20 cellular contexts compared by ENCODE assay signal in the genomic region with DNA sequence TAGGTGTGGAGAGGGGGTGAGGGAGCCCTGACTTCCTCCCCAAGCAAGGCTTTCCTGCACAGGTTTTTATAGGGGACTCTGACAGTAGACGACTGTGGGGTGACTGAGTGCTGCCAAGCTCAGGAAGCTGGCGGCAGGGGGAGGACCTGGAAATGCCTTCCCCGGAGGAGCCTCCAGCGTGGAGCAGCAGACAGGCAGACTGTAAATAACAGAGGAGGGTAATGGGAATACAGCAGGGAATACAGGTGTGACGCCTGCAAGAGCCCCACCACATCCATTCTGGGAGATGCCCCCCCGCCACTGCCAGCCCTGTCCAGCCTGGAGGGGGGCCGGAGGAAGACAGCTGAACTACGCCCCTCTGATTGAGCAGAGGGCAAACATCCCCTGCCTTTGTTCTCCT.
DNase-seq lines count a peak whose midpoint lies in the region; ATAC-seq and TF ChIP-seq lines count a peak whose summit lies in the region.
"Had no signal": no experiment of that assay in that cellular context is flagged by ENCODE, and none has a peak within 500 bp of the region (broad histone marks: within the 10 kb centered on the region; RNA-seq: fewer than 3 reads in every experiment).

No MANE protein-coding gene starts in this region.

- H2AK5ac ChIP-seq in neuronal stem cell (ENCODE audit: low read depth, low read length), result peak overlapping the region; percentile 50

- H3K18ac ChIP-seq in neuronal stem cell (ENCODE audit: low read length), result peak overlapping the region; percentile 44

- H3K4me1 ChIP-seq in GM23338 (ENCODE audit: insufficient read depth), result no peaks in the 10 kb centered on the region
- peaks cover 0 to 11% of the 10 kb centered on the region in 2 donors for H3K4me1 ChIP-seq in neuronal stem cell (ENCODE audit: control insufficient read depth in 2 of 2, insufficient read depth in 1 of 2, low read depth in 1 of 2, low read length in 2 of 2)
- H3K4me1 ChIP-seq: BLaER1, Caco-2 had no signal

- H3K4me3 Mint-ChIP-seq in GM23338, result no peak overlapping the region
- no peak overlapping the region for H3K4me3 Mint-ChIP-seq in stimulated activated memory B cell treated with anti-CD40 and anti-IgM and Interleukin-4, amounts not matched to agents 10 μg/mL and 1 μg/mL and 100 μg/mL, for 72 hours
- H3K4me3 Mint-ChIP-seq in activated CD8-positive, alpha-beta memory T cell treated with anti-CD3 and anti-CD28 coated beads, Interleukin-2, amount 10 ng/mL, durations not matched to agents 7 days and 5 days, result no peak overlapping the region
- H3K4me3 Mint-ChIP-seq: B cell; CD4-positive, CD25-positive, alpha-beta regulatory T cell; CD8-positive, alpha-beta T cell; H9 had no signal

- H3K4me2 ChIP-seq in GM23338, result no peak overlapping the region
- no peak overlapping the region for H3K4me2 ChIP-seq in neuronal stem cell (ENCODE audit: insufficient read depth, low read length, poor library complexity, severe bottlenecking)
- H3K4me2 ChIP-seq: BLaER1 had no signal

- H3K4ac ChIP-seq in neuronal stem cell (ENCODE audit: low read length), result no peak overlapping the region

- H3K9me2 ChIP-seq in GM23338 (ENCODE audit: insufficient read depth), result no peaks in the 10 kb centered on the region

- CTCF ChIA-PET in activated CD8-positive, alpha-beta memory T cell treated with anti-CD3 and anti-CD28 coated beads, Interleukin-2, amount 10 ng/mL, durations not matched to agents 7 days and 5 days (lab: Charles Lee), result no interaction called here

- H4K91ac ChIP-seq in neuronal stem cell (ENCODE audit: low read depth, low read length, poor library complexity), result no peak overlapping the region

- H3K79me2 ChIP-seq in GM23338 (replicated peaks; ENCODE audit: insufficient read depth), result no peaks in the 10 kb centered on the region

- peak overlapping the region; percentile 72 for H3K14ac ChIP-seq in neuronal stem cell (ENCODE audit: low read length)

- no peaks in the 10 kb centered on the region for H3K9me3 Mint-ChIP-seq in GM23338
- H3K9me3 Mint-ChIP-seq in stimulated activated memory B cell treated with anti-CD40 and anti-IgM and Interleukin-4, amounts not matched to agents 10 μg/mL and 1 μg/mL and 100 μg/mL, for 72 hours, result no peaks in the 10 kb centered on the region
- H3K9me3 Mint-ChIP-seq in activated CD8-positive, alpha-beta memory T cell treated with anti-CD3 and anti-CD28 coated beads, Interleukin-2, amount 10 ng/mL, durations not matched to agents 7 days and 5 days (ENCODE audit: low read depth), result no peaks in the 10 kb centered on the region
- H3K9me3 Mint-ChIP-seq: CD8-positive, alpha-beta T cell; H9 had no signal

- H3K36me3 Mint-ChIP-seq in GM23338 (ENCODE audit: low read depth), result no peaks in the 10 kb centered on the region
- H3K36me3 Mint-ChIP-seq in stimulated activated memory B cell treated with anti-CD40 and anti-IgM and Interleukin-4, amounts not matched to agents 10 μg/mL and 1 μg/mL and 100 μg/mL, for 72 hours, result no peaks in the 10 kb centered on the region
- H3K36me3 Mint-ChIP-seq in activated CD8-positive, alpha-beta memory T cell treated with anti-CD3 and anti-CD28 coated beads, Interleukin-2, amount 10 ng/mL, durations not matched to agents 7 days and 5 days, result no peaks in the 10 kb centered on the region
- H3K36me3 Mint-ChIP-seq: CD4-positive, CD25-positive, alpha-beta regulatory T cell; CD8-positive, alpha-beta T cell had no signal

- no CpG with 5 or more reads among the region's 8 CpGs for WGBS in neuronal stem cell (ENCODE audit: extremely low coverage in 2 of 2, insufficient read length in 2 of 2, insufficient replicate concordance in 1 of 2), 2 donors

- no peak overlapping the region for H3K9ac ChIP-seq in neuronal stem cell (ENCODE audit: low read depth, low read length, poor library complexity)
- H3K9ac ChIP-seq: BLaER1 had no signal

- H3K4me3 ChIP-seq in GM23338, result no peak overlapping the region
- no peak overlapping the region for H3K4me3 ChIP-seq in neuronal stem cell (ENCODE audit: low read length in 2 of 2)
- H3K4me3 ChIP-seq: BLaER1 had no signal

- ATAC-seq in GM23338, result no peak
- ATAC-seq in stimulated activated memory B cell treated with anti-CD40 and anti-IgM and Interleukin-4, amounts not matched to agents 10 μg/mL and 1 μg/mL and 100 μg/mL, for 72 hours, result peak; percentile 20
- no peak for ATAC-seq in activated CD8-positive, alpha-beta memory T cell treated with anti-CD3 and anti-CD28 coated beads, Interleukin-2, amount 10 ng/mL, durations not matched to agents 7 days and 5 days
- ATAC-seq: CD8-positive, alpha-beta T cell; HCT116 had no signal

- H3K27me3 Mint-ChIP-seq in GM23338 (ENCODE audit: insufficient read depth, low read depth, poor library complexity), result peaks cover 8% of the 10 kb centered on the region
- no peaks in the 10 kb centered on the region for H3K27me3 Mint-ChIP-seq in stimulated activated memory B cell treated with anti-CD40 and anti-IgM and Interleukin-4, amounts not matched to agents 10 μg/mL and 1 μg/mL and 100 μg/mL, for 72 hours
- H3K27me3 Mint-ChIP-seq in activated CD8-positive, alpha-beta memory T cell treated with anti-CD3 and anti-CD28 coated beads, Interleukin-2, amount 10 ng/mL, durations not matched to agents 7 days and 5 days, result no peaks in the 10 kb centered on the region
- H3K27me3 Mint-ChIP-seq: B cell; CD4-positive, CD25-positive, alpha-beta regulatory T cell had no signal

- H2BK5ac ChIP-seq in neuronal stem cell (ENCODE audit: low read length), result no peak overlapping the region

- H3K27ac ChIP-seq in GM23338 (ENCODE audit: low read depth), result no peak overlapping the region
- no peak overlapping the region for H3K27ac ChIP-seq in neuronal stem cell (replicated peaks; ENCODE audit: low read length)
- H3K27ac ChIP-seq: 22Rv1, BLaER1, C4-2B had no signal

- H3K79me1 ChIP-seq in neuronal stem cell (ENCODE audit: low read depth, low read length), result no peaks in the 10 kb centered on the region

- H3K36me3 ChIP-seq in GM23338 (ENCODE audit: insufficient read depth) (no peaks in the 10 kb centered on the region), neuronal stem cell (replicated peaks in 1 of 2; ENCODE audit: control insufficient read depth in 2 of 2, insufficient read depth in 2 of 2, low read length in 2 of 2) (no peaks in the 10 kb centered on the region)
- H3K36me3 ChIP-seq: BLaER1 had no signal

- H3K9me3 ChIP-seq in neuronal stem cell (replicated peaks in 1 of 2; ENCODE audit: control insufficient read depth in 2 of 2, insufficient read depth in 1 of 2, low read depth in 1 of 2, low read length in 2 of 2), result no peaks in the 10 kb centered on the region
- H3K9me3 ChIP-seq: BLaER1, Caco-2 had no signal

- no peaks in the 10 kb centered on the region for H4K20me1 ChIP-seq in GM23338 (replicated peaks; ENCODE audit: insufficient read depth)
- H4K20me1 ChIP-seq: BLaER1 had no signal

- no peak overlapping the region for H4K8ac ChIP-seq in neuronal stem cell (ENCODE audit: low read depth, low read length)

- no peak overlapping the region for H3K27ac Mint-ChIP-seq in GM23338
- H3K27ac Mint-ChIP-seq in stimulated activated memory B cell treated with anti-CD40 and anti-IgM and Interleukin-4, amounts not matched to agents 10 μg/mL and 1 μg/mL and 100 μg/mL, for 72 hours, result no peak overlapping the region
- H3K27ac Mint-ChIP-seq in activated CD8-positive, alpha-beta memory T cell treated with anti-CD3 and anti-CD28 coated beads, Interleukin-2, amount 10 ng/mL, durations not matched to agents 7 days and 5 days, result no peak overlapping the region
- H3K27ac Mint-ChIP-seq: B cell; CD4-positive, CD25-positive, alpha-beta regulatory T cell; CD8-positive, alpha-beta T cell had no signal

- TF ChIP-seq CTCF in GM23338 (conservative IDR thresholded peaks at IDR 0.05; ENCODE audit: low read depth in 2 of 2), result no peak

- H3K23ac ChIP-seq in neuronal stem cell (ENCODE audit: low read depth, low read length, poor library complexity), result no peak overlapping the region

- H3K27me3 ChIP-seq in GM23338 (ENCODE audit: insufficient read depth), result no peaks in the 10 kb centered on the region
- H3K27me3 ChIP-seq in neuronal stem cell (ENCODE audit: control insufficient read depth in 3 of 3, insufficient read depth in 3 of 3, low read depth in 1 of 3, low read length in 3 of 3), result peaks cover 0 to 3% (median 0%) of the 10 kb centered on the region in 3 experiments
- H3K27me3 ChIP-seq: BLaER1 had no signal

- H2AFZ ChIP-seq in GM23338 (0 out of 2 replicates have a peak overlapping the region, but pooled peaks have one; percentile 32), neuronal stem cell (ENCODE audit: low read length) (no peak overlapping the region)

- peaks cover 7% of the 10 kb centered on the region for H3K4me1 Mint-ChIP-seq in GM23338
- H3K4me1 Mint-ChIP-seq in stimulated activated memory B cell treated with anti-CD40 and anti-IgM and Interleukin-4, amounts not matched to agents 10 μg/mL and 1 μg/mL and 100 μg/mL, for 72 hours, result no peaks in the 10 kb centered on the region
- no peaks in the 10 kb centered on the region for H3K4me1 Mint-ChIP-seq in activated CD8-positive, alpha-beta memory T cell treated with anti-CD3 and anti-CD28 coated beads, Interleukin-2, amount 10 ng/mL, durations not matched to agents 7 days and 5 days
- H3K4me1 Mint-ChIP-seq: B cell; CD4-positive, CD25-positive, alpha-beta regulatory T cell had no signal

- no peaks in the 10 kb centered on the region for H3F3A ChIP-seq in GM23338 (replicated peaks; ENCODE audit: low read depth)

- DNase-seq in GM23338 (ENCODE audit: low spot score) (no peak), NCI-H2227 treated with DMSO at 0.1 percent for 48 hours (lab: John Stamatoyannopoulos, UW) (peak; percentile 89), neuronal stem cell (ENCODE audit: low spot score) (no peak), SHP77 (lab: John Stamatoyannopoulos, UW) (no peak), NCI-H526 treated with DMSO at 0.1 percent for 48 hours (lab: John Stamatoyannopoulos, UW) (no peak)
- no peak for DNase-seq in activated CD8-positive, alpha-beta memory T cell treated with anti-CD3 and anti-CD28 coated beads, Interleukin-2, amount 10 ng/mL, durations not matched to agents 7 days and 5 days
- DNase-seq in NK-92 treated with Interleukin-12 subunit alpha and Interleukin-12 subunit beta, amount 100 ng/mL, for 24 hours (lab: John Stamatoyannopoulos, UW), result no peak
- DNase-seq: Caco-2; CD4-positive, CD25-positive, alpha-beta regulatory T cell; CD8-positive, alpha-beta T cell; DMS153; DND-41; GOT3; H9 had no signal

- H2BK120ac ChIP-seq in neuronal stem cell (ENCODE audit: low read depth, low read length), result no peak overlapping the region

- H2BK12ac ChIP-seq in neuronal stem cell (ENCODE audit: low read length), result peak overlapping the region; percentile 46

- no peak overlapping the region for H2BK15ac ChIP-seq in neuronal stem cell (ENCODE audit: low read length)

TF ChIP-seq in GM23338, 12 proteins besides CTCF, POLR2A, EP300 and RAD21 (continues in another document):
- TF ChIP-seq ZNF331 (CRISPR knock-in tag; IDR thresholded peaks at IDR 0.05; ENCODE audit: low read depth), result no peak
- no peak for TF ChIP-seq ZNF114 (CRISPR knock-in tag; IDR thresholded peaks at IDR 0.05)
- no peak for TF ChIP-seq CREB1 (CRISPR knock-in tag; IDR thresholded peaks at IDR 0.05; ENCODE audit: low read depth)
- TF ChIP-seq EZH2phosphoT487 (IDR thresholded peaks at IDR 0.05; ENCODE audit: unreplicated experiment), result no peak
